ENCODE assay signal across 16 cellular contexts in genomic region chr13:102556806-102557205, GRCh38.
"Had no signal": no experiment of that assay in that cellular context is flagged by ENCODE, and none has a peak within 500 bp of the region (broad histone marks: within the 10 kb centered on the region; RNA-seq: fewer than 3 reads in every experiment).

No MANE protein-coding gene starts in this region.

- H3K4me1 ChIP-seq: breast epithelium, lower lobe of right lung, right atrium auricular region, tibial artery, vagina had no signal

- H3K27me3 Mint-ChIP-seq: activated CD4-positive, alpha-beta T cell treated with anti-CD3 and anti-CD28 coated beads for 36 hours had no signal

- H3K36me3 ChIP-seq: breast epithelium, esophagus muscularis mucosa, lower lobe of right lung, neutrophil, right atrium auricular region, tibial artery, vagina had no signal

- H3K27ac ChIP-seq: breast epithelium, esophagus muscularis mucosa, lower lobe of right lung, neutrophil, right atrium auricular region, tibial artery, vagina, VCaP had no signal

- H3K36me3 Mint-ChIP-seq: immature natural killer cell; naive thymus-derived CD4-positive, alpha-beta T cell; stimulated activated memory B cell treated with anti-CD40 and anti-IgM and Interleukin-4, amounts not matched to agents 10 μg/mL and 1 μg/mL and 100 μg/mL, for 72 hours had no signal

- ATAC-seq: activated CD4-positive, alpha-beta T cell treated with anti-CD3 and anti-CD28 coated beads for 36 hours; activated T-cell treated with anti-CD3 and anti-CD28 coated beads, Interleukin-2, amount 50 U/mL, for 72 hours; lower lobe of right lung; naive thymus-derived CD4-positive, alpha-beta T cell; stimulated activated memory B cell treated with anti-CD40 and anti-IgM and Interleukin-4, amounts not matched to agents 10 μg/mL and 1 μg/mL and 100 μg/mL, for 72 hours had no signal

- DNase-seq: activated CD4-positive, alpha-beta memory T cell treated with anti-CD3 and anti-CD28 coated beads, Interleukin-2, amount 10 ng/mL, durations not matched to agents 7 days and 5 days; activated CD4-positive, alpha-beta T cell treated with anti-CD3 and anti-CD28 coated beads for 36 hours; activated T-cell treated with anti-CD3 and anti-CD28 coated beads, Interleukin-2, amount 50 U/mL, for 72 hours; aorta; immature natural killer cell; left cardiac atrium; lower lobe of right lung; naive thymus-derived CD4-positive, alpha-beta T cell; tibial artery had no signal

- H3K27ac Mint-ChIP-seq: activated CD4-positive, alpha-beta memory T cell treated with anti-CD3 and anti-CD28 coated beads, Interleukin-2, amount 10 ng/mL, durations not matched to agents 7 days and 5 days; activated CD4-positive, alpha-beta T cell treated with anti-CD3 and anti-CD28 coated beads for 36 hours; activated T-cell treated with anti-CD3 and anti-CD28 coated beads, Interleukin-2, amount 50 U/mL, for 72 hours; immature natural killer cell; naive thymus-derived CD4-positive, alpha-beta T cell; stimulated activated memory B cell treated with anti-CD40 and anti-IgM and Interleukin-4, amounts not matched to agents 10 μg/mL and 1 μg/mL and 100 μg/mL, for 72 hours had no signal

- H3K4me3 ChIP-seq: breast epithelium, esophagus muscularis mucosa, lower lobe of right lung, right atrium auricular region, tibial artery, vagina had no signal

- H3K9me3 Mint-ChIP-seq: activated CD4-positive, alpha-beta memory T cell treated with anti-CD3 and anti-CD28 coated beads, Interleukin-2, amount 10 ng/mL, durations not matched to agents 7 days and 5 days; immature natural killer cell; naive thymus-derived CD4-positive, alpha-beta T cell; stimulated activated memory B cell treated with anti-CD40 and anti-IgM and Interleukin-4, amounts not matched to agents 10 μg/mL and 1 μg/mL and 100 μg/mL, for 72 hours had no signal

- H3K9me3 ChIP-seq: breast epithelium, esophagus muscularis mucosa, lower lobe of right lung, neutrophil, right atrium auricular region, tibial artery, vagina had no signal

- H3K4me1 Mint-ChIP-seq: activated CD4-positive, alpha-beta memory T cell treated with anti-CD3 and anti-CD28 coated beads, Interleukin-2, amount 10 ng/mL, durations not matched to agents 7 days and 5 days; activated CD4-positive, alpha-beta T cell treated with anti-CD3 and anti-CD28 coated beads for 36 hours; immature natural killer cell; stimulated activated memory B cell treated with anti-CD40 and anti-IgM and Interleukin-4, amounts not matched to agents 10 μg/mL and 1 μg/mL and 100 μg/mL, for 72 hours had no signal

- H3K4me3 Mint-ChIP-seq: activated CD4-positive, alpha-beta memory T cell treated with anti-CD3 and anti-CD28 coated beads, Interleukin-2, amount 10 ng/mL, durations not matched to agents 7 days and 5 days; activated CD4-positive, alpha-beta T cell treated with anti-CD3 and anti-CD28 coated beads for 36 hours; activated T-cell treated with anti-CD3 and anti-CD28 coated beads, Interleukin-2, amount 50 U/mL, for 72 hours; immature natural killer cell; naive thymus-derived CD4-positive, alpha-beta T cell; stimulated activated memory B cell treated with anti-CD40 and anti-IgM and Interleukin-4, amounts not matched to agents 10 μg/mL and 1 μg/mL and 100 μg/mL, for 72 hours had no signal

- H3K27me3 ChIP-seq: breast epithelium, esophagus muscularis mucosa, right atrium auricular region, tibial artery, vagina had no signal
